Comparison of ENCODE assay signal across 1 cellular context in the genomic region with DNA sequence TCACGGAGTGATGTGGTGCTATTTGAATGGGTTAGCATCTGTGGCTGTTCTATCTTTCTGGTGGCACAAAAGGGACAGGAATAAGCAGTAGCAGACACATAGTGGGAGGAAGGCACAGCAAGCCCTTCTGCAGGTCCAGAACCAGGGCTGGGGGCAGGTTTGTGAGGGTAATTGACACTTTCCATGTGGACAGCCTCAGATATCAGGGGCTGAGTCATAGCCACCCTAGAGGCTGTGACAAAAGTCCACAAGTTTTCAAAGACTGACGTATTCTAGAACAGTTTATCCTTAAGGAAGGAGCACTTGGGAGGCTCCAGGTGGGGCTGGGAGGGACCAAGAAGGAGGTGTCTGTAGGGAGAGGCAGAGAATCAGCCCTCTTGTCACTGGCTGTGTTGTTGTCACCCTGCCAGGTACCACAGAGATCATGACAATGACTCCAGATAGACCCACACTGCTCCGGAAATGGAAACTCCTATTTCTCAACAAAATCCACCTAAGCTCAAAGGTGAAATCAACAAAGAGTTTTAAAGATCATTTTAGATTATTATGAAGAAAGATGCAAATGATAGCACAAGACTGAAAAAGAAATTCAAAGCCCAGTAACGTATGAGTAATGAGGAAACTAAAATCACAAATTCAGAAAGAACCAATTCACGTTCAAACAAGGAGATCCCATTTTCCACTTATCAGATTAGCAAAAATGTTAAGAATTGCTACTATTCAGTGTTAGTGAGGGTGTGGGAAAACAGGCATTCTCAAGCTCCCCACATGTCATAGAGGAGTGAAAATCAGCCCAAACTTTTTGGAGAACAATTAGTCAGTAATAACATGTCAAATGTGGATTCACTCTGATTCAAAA.
TF ChIP-seq lines count a peak whose summit lies in the region.

No MANE protein-coding gene starts in this region.

TF ChIP-seq in SK-N-SH, 30 proteins besides CTCF, POLR2A, EP300 and RAD21 (continued from another document):
- no peak for TF ChIP-seq ZBTB33 (IDR thresholded peaks at IDR 0.05; ENCODE audit: borderline replicate concordance, low read depth)
- no peak for TF ChIP-seq TAF1 (IDR thresholded peaks at IDR 0.05; ENCODE audit: borderline replicate concordance, low read depth, low read length)
- no peak for TF ChIP-seq EZH2phosphoT487 (IDR thresholded peaks at IDR 0.05; ENCODE audit: borderline replicate concordance, low read depth)
